In genomic region chr3:71064976-71065763, GRCh38 we compare ENCODE assay signal across 8 cellular contexts.
DNase-seq lines count a peak whose midpoint lies in the region; ATAC-seq and TF ChIP-seq lines count a peak whose summit lies in the region.

No MANE protein-coding gene starts in this region.

- H3K4me3 ChIP-seq in AG10803 (ENCODE audit: low read length) (peak overlapping the region; percentile 79), mesodermal cell (ENCODE audit: extremely low read depth, insufficient read depth, low read length, poor library complexity, severe bottlenecking) (peak overlapping the region; percentile 55)

- peak overlapping the region; percentile 91 for H3K27ac Mint-ChIP-seq in activated CD8-positive, alpha-beta T cell treated with anti-CD3 and anti-CD28 coated beads for 36 hours
- H3K27ac Mint-ChIP-seq in effector memory CD8-positive, alpha-beta T cell: no peak overlapping the region

- H3K4me1 ChIP-seq in mesodermal cell (ENCODE audit: control insufficient read depth, insufficient read depth, low read length, poor library complexity, severe bottlenecking): peaks cover 34% of the 10 kb centered on the region

- TF ChIP-seq CTCF in AG10803 (conservative IDR thresholded peaks at IDR 0.05; ENCODE audit: low read length): no peak
- TF ChIP-seq CTCF in activated CD8-positive, alpha-beta T cell treated with anti-CD3 and anti-CD28 coated beads for 36 hours (IDR thresholded peaks at IDR 0.05): no peak

- no peaks in the 10 kb centered on the region for H3K9me3 ChIP-seq in mesodermal cell (ENCODE audit: control insufficient read depth, low read length)

- peak overlapping the region; percentile 69 for H3K27ac ChIP-seq in mesodermal cell (ENCODE audit: low read depth, low read length, severe bottlenecking)

- POLR2A ChIA-PET in activated CD8-positive, alpha-beta T cell treated with anti-CD3 and anti-CD28 coated beads for 36 hours (lab: Charles Lee): interaction anchor here (0.7 to 8.8 kb wide), 18 partner anchors 10 to 518 kb away, joined by 3 to 93 read pairs (median 6); partner anchors contain the start of gene FOXP1

- H3K9me3 Mint-ChIP-seq in activated CD8-positive, alpha-beta T cell treated with anti-CD3 and anti-CD28 coated beads for 36 hours: no peaks in the 10 kb centered on the region
- no peaks in the 10 kb centered on the region for H3K9me3 Mint-ChIP-seq in effector memory CD8-positive, alpha-beta T cell

- DNase-seq in AG10803 (ENCODE audit: low read depth): peak; percentile 49
- DNase-seq in NCI-H146 treated with DMSO at 0.1 percent for 48 hours (lab: John Stamatoyannopoulos, UW; ENCODE audit: unreplicated experiment): peak; percentile 14
- peak; percentile 60 for DNase-seq in activated CD8-positive, alpha-beta T cell treated with anti-CD3 and anti-CD28 coated beads for 36 hours
- peak; percentile 55 to 63 (median 58) for DNase-seq in effector memory CD8-positive, alpha-beta T cell
- peak; percentile 30 for DNase-seq in stimulated activated CD8-positive, alpha-beta memory T cell treated with anti-CD3 and anti-CD28 coated beads, Interleukin-7, amount 100 ng/mL, for 24 hours (ENCODE audit: low read depth)

- WGBS in mesodermal cell (ENCODE audit: insufficient coverage in 2 of 2), 2 experiments: 0 to 1% methylated on average over 44 to 74 of the region's 79 CpGs

- ATAC-seq in GM21423 (IDR thresholded peaks at IDR 0.05; ENCODE audit: unreplicated experiment) (peak; percentile 22), HG03097 (IDR thresholded peaks at IDR 0.05; ENCODE audit: low FRiP score, unreplicated experiment) (no peak)
- ATAC-seq in activated CD8-positive, alpha-beta T cell treated with anti-CD3 and anti-CD28 coated beads for 36 hours: peak; percentile 6
- ATAC-seq in effector memory CD8-positive, alpha-beta T cell (replicated peaks): peak; percentile 50

- no peaks in the 10 kb centered on the region for H3K36me3 ChIP-seq in mesodermal cell (ENCODE audit: control insufficient read depth, insufficient read depth, low read length)

- H3K4me1 Mint-ChIP-seq in activated CD8-positive, alpha-beta T cell treated with anti-CD3 and anti-CD28 coated beads for 36 hours (ENCODE audit: low read depth): peaks cover 61% of the 10 kb centered on the region
- peaks cover 32 to 62% of the 10 kb centered on the region in 2 donors for H3K4me1 Mint-ChIP-seq in effector memory CD8-positive, alpha-beta T cell (ENCODE audit: low read depth in 2 of 2)

- CTCF ChIA-PET in activated CD8-positive, alpha-beta T cell treated with anti-CD3 and anti-CD28 coated beads for 36 hours (lab: Charles Lee): interaction anchor here (0.8 kb wide), 1 partner anchor 22 kb away, joined by 3 read pairs; no protein-coding TSS in a partner anchor

- H3K27me3 Mint-ChIP-seq in activated CD8-positive, alpha-beta T cell treated with anti-CD3 and anti-CD28 coated beads for 36 hours: no peaks in the 10 kb centered on the region
- H3K27me3 Mint-ChIP-seq in effector memory CD8-positive, alpha-beta T cell: no peaks in the 10 kb centered on the region

- peaks cover 28% of the 10 kb centered on the region for H3K36me3 Mint-ChIP-seq in activated CD8-positive, alpha-beta T cell treated with anti-CD3 and anti-CD28 coated beads for 36 hours (ENCODE audit: low read depth)
- peaks cover 14% of the 10 kb centered on the region for H3K36me3 Mint-ChIP-seq in effector memory CD8-positive, alpha-beta T cell (ENCODE audit: insufficient read depth)

- intact Hi-C loops in activated CD8-positive, alpha-beta T cell treated with anti-CD3 and anti-CD28 coated beads for 36 hours (cut with micrococcal nuclease): loop anchor here (5.0 to 10.0 kb wide), 5 partner anchors 62 to 517 kb away; partner anchors contain the start of gene FOXP1

- H3K4me3 Mint-ChIP-seq in activated CD8-positive, alpha-beta T cell treated with anti-CD3 and anti-CD28 coated beads for 36 hours: peak overlapping the region; percentile 81
- no peak overlapping the region for H3K4me3 Mint-ChIP-seq in effector memory CD8-positive, alpha-beta T cell
